Comparison of ENCODE assay signal across 9 cellular contexts in the genomic region with DNA sequence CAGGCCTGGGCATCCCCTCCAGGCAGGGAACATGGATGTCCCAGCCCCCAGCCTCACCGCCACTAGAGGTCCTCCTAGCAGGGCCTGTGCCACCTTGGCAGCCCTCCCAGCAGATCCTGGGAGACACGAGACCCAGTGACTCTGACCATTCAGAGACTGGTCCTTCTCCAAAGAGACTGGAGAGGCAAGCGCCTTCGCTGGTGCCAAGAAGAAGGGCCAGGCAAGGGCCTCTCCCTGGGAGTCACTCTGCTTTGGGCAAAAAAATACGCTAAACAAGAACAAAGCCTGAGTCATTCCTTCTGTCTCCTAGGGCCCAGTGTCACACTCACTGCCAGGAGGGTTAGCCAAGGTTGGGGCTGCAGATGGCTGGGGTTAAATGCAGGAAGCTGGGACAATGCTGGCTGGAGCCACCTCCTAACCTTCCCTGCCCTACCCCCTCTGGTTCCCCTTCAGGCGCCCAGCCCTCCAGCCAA. TPM values are rescaled to one million over a fixed set of nuclear protein-coding genes. Genes with fewer than 3 reads are reported as not detected.
DNase-seq lines count a peak whose midpoint lies in the region; ATAC-seq and TF ChIP-seq lines count a peak whose summit lies in the region.
"Had no signal": no experiment of that assay in that cellular context is flagged by ENCODE, and none has a peak within 500 bp of the region (broad histone marks: within the 10 kb centered on the region; RNA-seq: fewer than 3 reads in every experiment).

No MANE protein-coding gene starts in this region.

- no peak overlapping the region for H3K27ac ChIP-seq in A673 (ENCODE audit: low read depth, low read length, poor library complexity, severe bottlenecking)
- H3K27ac ChIP-seq in HCT116 (ENCODE audit: low read depth, low read length) = no peak overlapping the region
- no peak overlapping the region for H3K27ac ChIP-seq in spleen

- H3K4me3 ChIP-seq in A673 (ENCODE audit: low read depth, low read length, poor library complexity, severe bottlenecking) = no peak overlapping the region
- H3K4me3 ChIP-seq in HCT116 (replicated peaks in 1 of 2; ENCODE audit: low read depth in 1 of 2, low read length in 2 of 2) = no peak overlapping the region
- no peak overlapping the region for H3K4me3 ChIP-seq in spleen

- H3K4me2 ChIP-seq in HCT116 (ENCODE audit: low read length) = no peak overlapping the region

- no peaks in the 10 kb centered on the region for H3K27me3 ChIP-seq in A673 (replicated peaks; ENCODE audit: insufficient read depth, low read depth, low read length, poor library complexity)
- H3K27me3 ChIP-seq in HCT116 (ENCODE audit: insufficient read depth, low read length) = no peaks in the 10 kb centered on the region
- H3K27me3 ChIP-seq in spleen (replicated peaks in 1 of 7) = peaks cover 0 to 2% (median 0%) of the 10 kb centered on the region in 7 donors

- no peaks in the 10 kb centered on the region for H3K4me1 Mint-ChIP-seq in activated CD4-positive, alpha-beta memory T cell treated with anti-CD3 and anti-CD28 coated beads, Interleukin-2, amount 10 ng/mL, durations not matched to agents 7 days and 5 days

- POLR2A ChIA-PET in A673 (lab: Charles Lee; ENCODE audit: low non-redundant PET) (no interaction called here), HCT116 (lab: Charles Lee) (no interaction called here)
- POLR2A ChIA-PET in activated CD4-positive, alpha-beta memory T cell treated with anti-CD3 and anti-CD28 coated beads, Interleukin-2, amount 10 ng/mL, durations not matched to agents 7 days and 5 days (lab: Charles Lee) = no interaction called here

- TF ChIP-seq POLR2A in HCT116 (IDR thresholded peaks at IDR 0.05; ENCODE audit: borderline replicate concordance, extremely low read depth, insufficient read depth, insufficient read length) (no peak), spleen (IDR thresholded peaks at IDR 0.05) (no peak)

- DNase-seq in A673 (ENCODE audit: low spot score) (peak; percentile 13), HCT116 (ENCODE audit: low read depth, low spot score) (peak; percentile 8), astrocyte of the hippocampus (ENCODE audit: low read depth, low spot score) (peak; percentile 42), iris pigment epithelial cell (ENCODE audit: low read depth) (peak; percentile 8), spleen (no peak), NCI-H1048 (lab: John Stamatoyannopoulos, UW) (no peak)
- DNase-seq in activated CD4-positive, alpha-beta memory T cell treated with anti-CD3 and anti-CD28 coated beads, Interleukin-2, amount 10 ng/mL, durations not matched to agents 7 days and 5 days = no peak

- H3K79me2 ChIP-seq in HCT116 (ENCODE audit: insufficient read depth, low read length) = no peaks in the 10 kb centered on the region

- H3K9me3 ChIP-seq in A673 (ENCODE audit: low read depth, low read length, poor library complexity, severe bottlenecking) (no peaks in the 10 kb centered on the region), HCT116 (ENCODE audit: control insufficient read depth in 1 of 2, insufficient read depth in 1 of 2, low read depth in 1 of 2, low read length in 2 of 2) (no peaks in the 10 kb centered on the region), spleen (no peaks in the 10 kb centered on the region)

- intact Hi-C loops in A673 (cut with micrococcal nuclease; ENCODE audit: unreplicated experiment) (no loop called here), HCT116 (cut with micrococcal nuclease) (no loop called here), spleen (cut with DNase I; ENCODE audit: low total_unique reads) (no loop called here)

- H3K9me2 ChIP-seq in HCT116 (ENCODE audit: insufficient read depth) = no peaks in the 10 kb centered on the region

- 63 to 80% (median 75%) methylated on average over 6 of the region's 6 CpGs for WGBS in spleen, 5 donors

- H3K36me3 ChIP-seq in A673 (ENCODE audit: insufficient read depth, low read length, poor library complexity, severe bottlenecking) = no peaks in the 10 kb centered on the region
- no peaks in the 10 kb centered on the region for H3K36me3 ChIP-seq in HCT116 (ENCODE audit: control insufficient read depth in 1 of 2, insufficient read depth in 2 of 2, low read length in 2 of 2)
- H3K36me3 ChIP-seq in spleen = no peaks in the 10 kb centered on the region

- H3K9ac ChIP-seq in HCT116 (ENCODE audit: low read length) = no peak overlapping the region

- peak; percentile 35; the same call in 1 of the 2 replicates for TF ChIP-seq CTCF in A673 (conservative IDR thresholded peaks at IDR 0.05; ENCODE audit: low read depth, low read length)
- TF ChIP-seq CTCF in HCT116 (IDR thresholded peaks at IDR 0.05 in 2 of 3, conservative IDR thresholded peaks at IDR 0.05 in 1 of 3; ENCODE audit: borderline replicate concordance in 1 of 3, insufficient read depth in 1 of 3, low read depth in 2 of 3, low read length in 2 of 3) = peak; percentile 36 to 63 (median 50); a peak in 4 of 6 replicates
- no peak for TF ChIP-seq CTCF in spleen (IDR thresholded peaks at IDR 0.05 in 8 of 11, conservative IDR thresholded peaks at IDR 0.05 in 3 of 11)

- RAD21 ChIA-PET in HCT116 (lab: Charles Lee; ENCODE audit: low non-redundant PET in 1 of 2, low total read pairs in 2 of 2, uncharacterized antibody in 2 of 2, unreplicated experiment in 2 of 2) = no interaction called here

- H3K36me3 Mint-ChIP-seq in activated CD4-positive, alpha-beta memory T cell treated with anti-CD3 and anti-CD28 coated beads, Interleukin-2, amount 10 ng/mL, durations not matched to agents 7 days and 5 days (ENCODE audit: low read depth) = no peaks in the 10 kb centered on the region

- no peak overlapping the region for H3K27ac Mint-ChIP-seq in activated CD4-positive, alpha-beta memory T cell treated with anti-CD3 and anti-CD28 coated beads, Interleukin-2, amount 10 ng/mL, durations not matched to agents 7 days and 5 days

- no peak overlapping the region for H3K4me3 Mint-ChIP-seq in activated CD4-positive, alpha-beta memory T cell treated with anti-CD3 and anti-CD28 coated beads, Interleukin-2, amount 10 ng/mL, durations not matched to agents 7 days and 5 days

- H2AFZ ChIP-seq in HCT116 (ENCODE audit: low read depth, low read length, poor library complexity, severe bottlenecking) = peak overlapping the region; percentile 39

- CTCF ChIA-PET in A673 (lab: Charles Lee) = no interaction called here
- CTCF ChIA-PET in HCT116 (lab: Charles Lee) = no interaction called here
- CTCF ChIA-PET in activated CD4-positive, alpha-beta memory T cell treated with anti-CD3 and anti-CD28 coated beads, Interleukin-2, amount 10 ng/mL, durations not matched to agents 7 days and 5 days (lab: Charles Lee) = no interaction called here

- BruUV-seq in A673 (replicated peaks; lab: Mats Ljungman, UMichigan) (no TSS peak), HCT116 (replicated peaks; lab: Mats Ljungman, UMichigan) (no TSS peak)

- H4K20me1 ChIP-seq in HCT116 (ENCODE audit: insufficient read depth) = no peaks in the 10 kb centered on the region

- H3K27me3 Mint-ChIP-seq in activated CD4-positive, alpha-beta memory T cell treated with anti-CD3 and anti-CD28 coated beads, Interleukin-2, amount 10 ng/mL, durations not matched to agents 7 days and 5 days = peaks cover 4% of the 10 kb centered on the region

- H3K4me1 ChIP-seq in A673 (ENCODE audit: insufficient read depth, low read length, poor library complexity, severe bottlenecking) (no peaks in the 10 kb centered on the region), HCT116 (ENCODE audit: control insufficient read depth in 1 of 2, insufficient read depth in 2 of 2, low read length in 2 of 2) (peaks cover 0 to 5% of the 10 kb centered on the region in 2 experiments; a peak in 1 of 4 replicates), spleen (peaks cover 0 to 30% (median 0%) of the 10 kb centered on the region in 6 donors)

- ATAC-seq in HCT116 (peak; percentile 92), HG03175 (IDR thresholded peaks at IDR 0.05; ENCODE audit: unreplicated experiment) (no peak)

- peak; percentile 42; the same call in 1 of the 2 replicates for TF ChIP-seq RAD21 in HCT116 (IDR thresholded peaks at IDR 0.05; ENCODE audit: low read depth)

- H3K9me3 Mint-ChIP-seq in activated CD4-positive, alpha-beta memory T cell treated with anti-CD3 and anti-CD28 coated beads, Interleukin-2, amount 10 ng/mL, durations not matched to agents 7 days and 5 days = no peaks in the 10 kb centered on the region

TF ChIP-seq in HCT116, 20 proteins besides CTCF, POLR2A, EP300 and RAD21 (continues in another document):
- TF ChIP-seq, protein P1, sequence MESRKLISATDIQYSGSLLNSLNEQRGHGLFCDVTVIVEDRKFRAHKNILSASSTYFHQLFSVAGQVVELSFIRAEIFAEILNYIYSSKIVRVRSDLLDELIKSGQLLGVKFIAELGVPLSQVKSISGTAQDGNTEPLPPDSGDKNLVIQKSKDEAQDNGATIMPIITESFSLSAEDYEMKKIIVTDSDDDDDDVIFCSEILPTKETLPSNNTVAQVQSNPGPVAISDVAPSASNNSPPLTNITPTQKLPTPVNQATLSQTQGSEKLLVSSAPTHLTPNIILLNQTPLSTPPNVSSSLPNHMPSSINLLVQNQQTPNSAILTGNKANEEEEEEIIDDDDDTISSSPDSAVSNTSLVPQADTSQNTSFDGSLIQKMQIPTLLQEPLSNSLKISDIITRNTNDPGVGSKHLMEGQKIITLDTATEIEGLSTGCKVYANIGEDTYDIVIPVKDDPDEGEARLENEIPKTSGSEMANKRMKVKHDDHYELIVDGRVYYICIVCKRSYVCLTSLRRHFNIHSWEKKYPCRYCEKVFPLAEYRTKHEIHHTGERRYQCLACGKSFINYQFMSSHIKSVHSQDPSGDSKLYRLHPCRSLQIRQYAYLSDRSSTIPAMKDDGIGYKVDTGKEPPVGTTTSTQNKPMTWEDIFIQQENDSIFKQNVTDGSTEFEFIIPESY (IDR thresholded peaks at IDR 0.05; ENCODE audit: extremely low read depth, insufficient replicate concordance, low read length) = no peak

RNA-seq across cellular contexts. Expression of a gene that starts 35.3 kb away (rescaled TPM):
- total RNA-seq in A673 (2021) = not detected in 2 replicates
- total RNA-seq in HCT116 (2021; ENCODE audit: unreplicated experiment) = not detected
- not detected in 2 replicates for polyA plus RNA-seq in HCT116 (2012)
- total RNA-seq in spleen = not detected
- not detected for polyA plus RNA-seq in spleen
- total RNA-seq in activated CD4-positive, alpha-beta memory T cell treated with anti-CD3 and anti-CD28 coated beads, Interleukin-2, amount 10 ng/mL, durations not matched to agents 7 days and 5 days = not detected
- total RNA-seq: NCI-H460 had no signal

Comparison
In these comparisons a context has a peak if more than half of its experiments do, and no peak if none do; other contexts are left out.
1. DNase-seq: peak in A673 (single experiment), HCT116 (single experiment), astrocyte of the hippocampus (single experiment) and iris pigment epithelial cell (single experiment); none in spleen (single experiment), NCI-H1048 (single experiment) and activated CD4-positive, alpha-beta memory T cell treated with anti-CD3 and anti-CD28 coated beads, Interleukin-2, amount 10 ng/mL, durations not matched to agents 7 days and 5 days (single experiment).
2. CTCF ChIP-seq: peak in A673 (single experiment) and HCT116 (3 of 3); none in spleen (0 of 11).